Comparison of ENCODE assay signal across 9 cellular contexts in the genomic region with DNA sequence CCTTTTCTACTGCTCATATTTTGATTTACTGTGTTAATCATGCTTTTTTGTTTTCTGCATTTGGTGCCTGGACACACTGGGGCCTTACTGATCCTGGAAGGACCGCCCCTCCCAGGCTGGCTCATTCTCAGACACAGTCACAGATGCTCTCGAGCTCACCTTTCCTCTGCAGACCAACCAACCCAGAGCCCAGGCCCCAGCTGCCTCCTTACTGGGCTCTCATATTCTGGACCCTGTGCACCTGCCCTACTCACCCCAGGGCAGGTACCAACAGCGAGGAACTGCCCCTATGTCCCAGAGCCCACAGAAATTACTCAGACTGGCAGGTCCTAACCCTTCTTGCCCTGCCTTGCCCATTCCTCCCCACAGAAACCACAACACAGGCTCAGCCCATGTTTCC. TPM values are rescaled to one million over a fixed set of nuclear protein-coding genes. Genes with fewer than 3 reads are reported as not detected.
"Had no signal": no experiment of that assay in that cellular context is flagged by ENCODE, and none has a peak within 500 bp of the region (broad histone marks: within the 10 kb centered on the region; RNA-seq: fewer than 3 reads in every experiment).

No MANE protein-coding gene starts in this region.

- H3K27ac ChIP-seq: HL-60 had no signal

- DNase-seq: IMR-90, KBM-7, KG1 had no signal

- H3K4me3 ChIP-seq: K562 had no signal

- H3K4me3 Mint-ChIP-seq: IgD-negative memory B cell had no signal

- H3K4me1 Mint-ChIP-seq: IgD-negative memory B cell had no signal

- ATAC-seq: HepG2, K562 had no signal

- H3K27ac Mint-ChIP-seq: IgD-negative memory B cell had no signal

RNA-seq across cellular contexts. Expression of a gene that starts 6.6 kb away (rescaled TPM):
- total RNA-seq: HepG2, HT-29, HT1080, IMR-90, K562 had no signal
- polyA plus RNA-seq: HepG2, IgD-negative memory B cell, IMR-90 had no signal

RNA-seq across cellular contexts. Expression of a gene that starts 9.8 kb away (rescaled TPM):
- total RNA-seq: HepG2, HT-29, HT1080, IMR-90 had no signal
- polyA plus RNA-seq: HepG2, IgD-negative memory B cell, IMR-90 had no signal
